In genomic region chr14:99424306-99424877, GRCh38 we compare ENCODE assay signal across 14 cellular contexts. TPM values are rescaled to one million over a fixed set of nuclear protein-coding genes. Genes with fewer than 3 reads are reported as not detected.
DNase-seq lines count a peak whose midpoint lies in the region; ATAC-seq and TF ChIP-seq lines count a peak whose summit lies in the region.
"Had no signal": no experiment of that assay in that cellular context is flagged by ENCODE, and none has a peak within 500 bp of the region (broad histone marks: within the 10 kb centered on the region; RNA-seq: fewer than 3 reads in every experiment).

No MANE protein-coding gene starts in this region.

- H3K9me3 ChIP-seq in lower lobe of right lung (no peaks in the 10 kb centered on the region), upper lobe of right lung (no peaks in the 10 kb centered on the region), HAP-1 (no peaks in the 10 kb centered on the region; the same call in 1 of the 2 replicates)

- peaks cover 41% of the 10 kb centered on the region for H3K36me3 Mint-ChIP-seq in brain

- H3K27ac Mint-ChIP-seq in stimulated activated naive CD8-positive, alpha-beta T cell treated with anti-CD3 and anti-CD28 coated beads, Interleukin-15, amount 100 ng/mL, for 72 hours: peak overlapping the region; percentile 70 to 81
- peak overlapping the region in 4 of 5 experiments; percentile 67 to 93 (median 78) for H3K27ac Mint-ChIP-seq in brain
- H3K27ac Mint-ChIP-seq: activated CD4-positive, alpha-beta T cell treated with anti-CD3 and anti-CD28 coated beads, Interleukin-2, amount 10 ng/mL, durations not matched to agents 24 days and 14 days; IgD-negative memory B cell had no signal

- H3K27me3 ChIP-seq in lower lobe of right lung (ENCODE audit: low read depth) (no peaks in the 10 kb centered on the region), upper lobe of right lung (no peaks in the 10 kb centered on the region), HAP-1 (ENCODE audit: low read depth) (no peaks in the 10 kb centered on the region)

- no peak overlapping the region for H3K4me3 Mint-ChIP-seq in stimulated activated naive CD8-positive, alpha-beta T cell treated with anti-CD3 and anti-CD28 coated beads, Interleukin-15, amount 100 ng/mL, for 72 hours
- H3K4me3 Mint-ChIP-seq in brain: no peak overlapping the region
- H3K4me3 Mint-ChIP-seq: activated CD4-positive, alpha-beta T cell treated with anti-CD3 and anti-CD28 coated beads, Interleukin-2, amount 10 ng/mL, durations not matched to agents 24 days and 14 days; IgD-negative memory B cell had no signal

- H3K4me3 ChIP-seq in lower lobe of right lung (no peak overlapping the region), upper lobe of right lung (no peak overlapping the region), HAP-1 (no peak overlapping the region)
- H3K4me3 ChIP-seq: GM23248 had no signal

- H3K36me3 ChIP-seq in lower lobe of right lung: peaks cover 26% of the 10 kb centered on the region
- peaks cover 20% of the 10 kb centered on the region for H3K36me3 ChIP-seq in upper lobe of right lung
- H3K36me3 ChIP-seq in HAP-1 (replicated peaks): peaks cover 9% of the 10 kb centered on the region

- in situ Hi-C loops in HAP-1 (cut with MboI; ENCODE audit: low sequenced_read_pairs): no loop called here

- H3K4me1 ChIP-seq in lower lobe of right lung (peaks cover 24% of the 10 kb centered on the region), upper lobe of right lung (peaks cover 7% of the 10 kb centered on the region), HAP-1 (peaks cover 7% of the 10 kb centered on the region)

- intact Hi-C loops in lower lobe of right lung (cut with DNase I) (no loop called here), upper lobe of right lung (cut with DNase I) (no loop called here)

- TF ChIP-seq CTCF in brain (conservative IDR thresholded peaks at IDR 0.05) (no peak), lower lobe of right lung (IDR thresholded peaks at IDR 0.05) (no peak), upper lobe of right lung (IDR thresholded peaks at IDR 0.05) (no peak)

- ATAC-seq in stimulated activated naive CD8-positive, alpha-beta T cell treated with anti-CD3 and anti-CD28 coated beads, Interleukin-15, amount 100 ng/mL, for 72 hours: no peak
- no peak for ATAC-seq in stimulated activated naive CD8-positive, alpha-beta T cell treated with anti-CD3 and anti-CD28 coated beads, Interleukin-15, Interleukin-2, amounts not matched to agents 100 U/mL and 50 U/mL, for 24 hours
- no peak for ATAC-seq in lower lobe of right lung
- no peak for ATAC-seq in upper lobe of right lung
- no peak for ATAC-seq in GM18870 (IDR thresholded peaks at IDR 0.05; ENCODE audit: unreplicated experiment)

- H3K9me3 Mint-ChIP-seq in stimulated activated naive CD8-positive, alpha-beta T cell treated with anti-CD3 and anti-CD28 coated beads, Interleukin-15, amount 100 ng/mL, for 72 hours: peaks cover 6 to 17% of the 10 kb centered on the region in 2 donors
- H3K9me3 Mint-ChIP-seq in brain: peaks cover 0 to 17% (median 9%) of the 10 kb centered on the region in 5 experiments

- peaks cover 24% of the 10 kb centered on the region for H3K4me1 Mint-ChIP-seq in stimulated activated naive CD8-positive, alpha-beta T cell treated with anti-CD3 and anti-CD28 coated beads, Interleukin-15, amount 100 ng/mL, for 72 hours
- peaks cover 36% of the 10 kb centered on the region for H3K4me1 Mint-ChIP-seq in brain

- H3K27ac ChIP-seq in lower lobe of right lung (peak overlapping the region; percentile 54), upper lobe of right lung (peak overlapping the region; percentile 65)
- H3K27ac ChIP-seq: GM23248 had no signal

- H3K27me3 Mint-ChIP-seq in stimulated activated naive CD8-positive, alpha-beta T cell treated with anti-CD3 and anti-CD28 coated beads, Interleukin-15, amount 100 ng/mL, for 72 hours: no peaks in the 10 kb centered on the region
- no peaks in the 10 kb centered on the region for H3K27me3 Mint-ChIP-seq in brain
- H3K27me3 Mint-ChIP-seq: activated CD4-positive, alpha-beta T cell treated with anti-CD3 and anti-CD28 coated beads, Interleukin-2, amount 10 ng/mL, durations not matched to agents 24 days and 14 days; IgD-negative memory B cell had no signal

- DNase-seq in stimulated activated naive CD8-positive, alpha-beta T cell treated with anti-CD3 and anti-CD28 coated beads, Interleukin-15, amount 100 ng/mL, for 72 hours: no peak
- DNase-seq in stimulated activated naive CD8-positive, alpha-beta T cell treated with anti-CD3 and anti-CD28 coated beads, Interleukin-15, Interleukin-2, amounts not matched to agents 100 U/mL and 50 U/mL, for 24 hours: no peak
- no peak for DNase-seq in lower lobe of right lung
- no peak for DNase-seq in upper lobe of right lung
- DNase-seq in HAP-1 (ENCODE audit: low spot score in 2 of 2): no peak
- DNase-seq in Ammon's horn (ENCODE audit: low spot score): no peak
- DNase-seq: activated CD4-positive, alpha-beta T cell treated with anti-CD3 and anti-CD28 coated beads, Interleukin-2, amount 10 ng/mL, durations not matched to agents 24 days and 14 days; aorta; GM23248; occipital lobe; stimulated activated CD4-positive, alpha-beta T cell treated with anti-CD3 and anti-CD28 coated beads, Interleukin-4, amount 100 ng/mL, for 1 hour had no signal

RNA-seq across cellular contexts. Expression of gene SETD3, which starts 56.3 kb away (rescaled TPM):
- polyA plus RNA-seq in brain (ENCODE audit: insufficient read depth, low read depth, low replicate concordance): 41.2 TPM
- total RNA-seq in lower lobe of right lung (78.7 TPM), upper lobe of right lung (90.3 TPM)

RNA-seq across cellular contexts. Expression of gene CCNK, which starts 56.8 kb away (rescaled TPM):
- polyA plus RNA-seq in brain (ENCODE audit: insufficient read depth, low read depth, low replicate concordance): 48.7 TPM
- total RNA-seq in lower lobe of right lung (53.6 TPM), upper lobe of right lung (48.7 TPM)
